ENCODE assay signal across 8 cellular contexts in the genomic region with DNA sequence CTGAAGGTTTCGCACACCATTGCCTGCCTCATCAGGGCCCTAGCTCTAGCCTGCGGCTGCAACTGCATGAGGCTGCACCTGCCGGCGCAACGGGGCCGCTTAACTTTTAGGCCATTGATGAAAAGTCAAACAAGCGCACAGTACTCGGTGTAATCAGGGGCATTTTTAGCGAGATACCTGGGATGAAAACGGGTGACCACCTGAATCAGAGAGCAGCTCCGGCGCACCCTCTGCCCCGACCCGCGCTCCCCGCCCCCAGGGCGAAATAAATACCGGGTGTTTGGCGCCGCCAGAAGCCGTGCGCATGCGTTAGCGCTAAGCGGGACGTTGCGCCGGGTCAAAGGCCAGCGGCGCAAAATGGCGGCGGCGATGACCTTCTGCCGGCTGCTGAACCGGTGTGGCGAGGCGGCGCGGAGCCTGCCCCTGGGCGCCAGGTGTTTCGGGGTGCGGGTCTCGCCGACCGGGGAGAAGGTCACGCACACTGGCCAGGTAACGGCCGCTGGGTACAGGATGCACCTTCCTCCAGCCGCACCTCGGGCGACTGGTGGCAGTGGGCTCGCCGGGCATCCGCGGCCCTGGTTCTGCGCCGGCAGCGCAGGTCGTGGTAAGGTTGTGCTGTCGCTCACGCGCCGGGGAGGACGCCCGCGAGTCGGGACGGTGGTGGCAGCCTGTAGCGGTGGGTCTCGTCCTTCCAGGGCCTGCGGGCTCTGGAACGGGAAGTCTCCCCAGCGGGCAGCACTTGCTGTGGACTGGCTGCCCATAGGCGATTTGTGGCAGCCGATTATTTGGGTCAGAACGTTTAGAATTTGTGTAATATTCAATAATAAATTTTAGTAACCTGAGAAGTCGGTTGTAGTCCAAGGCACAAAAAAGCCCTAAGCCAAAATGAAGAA. TPM values are rescaled to one million over a fixed set of nuclear protein-coding genes. Genes with fewer than 3 reads are reported as not detected.
A peak's percentile ranks its signal among the peaks of the same experiment; 100 is the strongest.
DNase-seq lines count a peak whose midpoint lies in the region; ATAC-seq and TF ChIP-seq lines count a peak whose summit lies in the region.

A gene (plus strand): TSS at position 347 of the 893 bp plus-strand sequence. CDS start 11 bp downstream, at position 358.

- H3K27ac ChIP-seq in psoas muscle (peak within 1 kb of the TSS; percentile 94), urinary bladder (ENCODE audit: low read depth) (peak within 1 kb of the TSS; percentile 64)

- intact Hi-C loops in left ventricle myocardium superior (cut with micrococcal nuclease) (no loop called here), psoas muscle (cut with DNase I) (loop anchor here in 1 of 2 donors (10.0 kb wide), 1 partner anchor 457 kb away; a partner anchor contains a TSS)

- H3K4me3 ChIP-seq in GM12865 (ENCODE audit: low read depth, low read length) (peak within 1 kb of the TSS; percentile 83), psoas muscle (peak within 1 kb of the TSS; percentile 98), urinary bladder (ENCODE audit: low read depth, low read length) (peak within 1 kb of the TSS; percentile 92)

- peak; percentile 88 for DNase-seq in GM12865 (ENCODE audit: low read depth)
- peak; percentile 64 for DNase-seq in NCI-H1105 (lab: John Stamatoyannopoulos, UW)
- DNase-seq in T-helper 1 cell: peak; percentile 62 to 85 (median 67)
- peak in 55 of 56 donors; percentile 17 to 87 (median 66) for DNase-seq in amygdala (lab: John Stamatoyannopoulos, UW)
- DNase-seq in left ventricle myocardium superior: peak; percentile 92
- DNase-seq in psoas muscle: peak; percentile 84 to 92

- H3K36me3 ChIP-seq in psoas muscle (ENCODE audit: insufficient read depth in 1 of 2, low read depth in 1 of 2) (peaks cover 6 to 57% of the 10 kb centered on the region in 2 donors), urinary bladder (ENCODE audit: insufficient read depth) (peaks cover 6% of the 10 kb centered on the region)

- H3K4me1 ChIP-seq in psoas muscle: peaks cover 30% of the 10 kb centered on the region
- no peaks in the 10 kb centered on the region for H3K4me1 ChIP-seq in urinary bladder (ENCODE audit: insufficient read depth)

- ATAC-seq in HG02610 (IDR thresholded peaks at IDR 0.05; ENCODE audit: unreplicated experiment) (peak; percentile 53), left ventricle myocardium superior (peak; percentile 76), psoas muscle (peak; percentile 75 to 86 (median 79))

- H3K9me3 ChIP-seq in psoas muscle: no peaks in the 10 kb centered on the region

- no peaks in the 10 kb centered on the region for H3K27me3 ChIP-seq in psoas muscle (ENCODE audit: insufficient read depth in 3 of 3, low read length in 2 of 3)

- TF ChIP-seq CTCF in GM12865 (IDR thresholded peaks at IDR 0.05; ENCODE audit: insufficient read depth, low read depth, low read length, missing control alignments) (no peak), psoas muscle (IDR thresholded peaks at IDR 0.05) (no peak)

- WGBS in psoas muscle, 3 donors: 0% methylated on average over 60 to 77 of the region's 77 CpGs
- WGBS in urinary bladder: under 1% methylated on average over 77 of the region's 77 CpGs

RNA-seq across cellular contexts. Expression of the gene that starts here (rescaled TPM):
- 128 TPM for total RNA-seq in left ventricle myocardium superior
- 10 to 100 TPM; 48.3 to 61.5 (median 49.9) TPM for total RNA-seq in psoas muscle
- 100 to 1,000 TPM; 110 to 177 (median 135) TPM for polyA plus RNA-seq in psoas muscle
- total RNA-seq in urinary bladder: 12.2 TPM
- polyA plus RNA-seq in urinary bladder: 81.5 TPM

Comparison
In these comparisons a context has a peak if more than half of its experiments do, and no peak if none do; other contexts are left out.
1. Peak in every context shown above with its lines: DNase-seq, ATAC-seq, H3K4me3 ChIP-seq and H3K27ac ChIP-seq.